ENCODE assay signal across 33 cellular contexts in genomic region chr14:81055971-81056370, GRCh38.
DNase-seq lines count a peak whose midpoint lies in the region; ATAC-seq, FAIRE-seq and TF ChIP-seq lines count a peak whose summit lies in the region.
"Had no signal": no experiment of that assay in that cellular context is flagged by ENCODE, and none has a peak within 500 bp of the region (broad histone marks: within the 10 kb centered on the region; RNA-seq: fewer than 3 reads in every experiment).

No MANE protein-coding gene starts in this region.

- TF ChIP-seq RAD21 in HepG2 (CRISPR knock-in tag; IDR thresholded peaks at IDR 0.05): no peak
- no peak for TF ChIP-seq RAD21 in K562 (CRISPR knock-in tag; conservative IDR thresholded peaks at IDR 0.05 in 1 of 2, IDR thresholded peaks at IDR 0.05 in 1 of 2)

- FAIRE-seq in HepG2 (lab: Jason Lieb, UNC): no peak
- no peak for FAIRE-seq in K562 (lab: Jason Lieb, UNC)
- FAIRE-seq: A204.1, A549, D721Med had no signal

- no peak for DNase-seq in HepG2 (ENCODE audit: low spot score)
- DNase-seq in right lobe of liver: no peak
- peak; percentile 3 for DNase-seq in OCI-M1 (lab: John Stamatoyannopoulos, UW)
- DNase-seq in K562 (ENCODE audit: extremely low read depth in 1 of 4, low spot score in 3 of 4): no peak
- no peak for DNase-seq in SIG-M5 (lab: John Stamatoyannopoulos, UW)
- DNase-seq: 8988T; ACHN; AML-193; BE2C; C1 segment of cervical spinal cord; Caco-2; Calu3; CD4-positive, alpha-beta memory T cell; CD4-positive, alpha-beta T cell; CD4-positive, CD25-positive, alpha-beta regulatory T cell; CD8-positive, alpha-beta memory T cell; CD8-positive, alpha-beta T cell; COR-L47; DMS 273 treated with DMSO at 0.1 percent for 48 hours; DMS153; DMS53; DMS79; DMS79 treated with DMSO at 0.1 percent for 48 hours; DND-41; EL had no signal

- CTCF ChIA-PET in HepG2 (lab: Yijun Ruan, JAX; ENCODE audit: low intra/inter-chr PET ratio, low total read pairs) (no interaction called here), K562 (lab: Yijun Ruan, JAX; ENCODE audit: low intra/inter-chr PET ratio) (no interaction called here)

- POLR2A ChIA-PET in HepG2 (lab: Yijun Ruan, JAX) (no interaction called here), K562 (lab: Yijun Ruan, JAX) (no interaction called here)

- H3K4me1 ChIP-seq in HepG2 (ENCODE audit: insufficient read depth, low read length) (no peaks in the 10 kb centered on the region), right lobe of liver (no peaks in the 10 kb centered on the region), K562 (replicated peaks in 1 of 2; ENCODE audit: control insufficient read depth in 2 of 2, insufficient read depth in 2 of 2, low read length in 2 of 2) (no peaks in the 10 kb centered on the region)
- H3K4me1 ChIP-seq: A549; BE2C; BLaER1; BLaER1 treated with 17β-estradiol and CSF1 and Interleukin-3, amounts not matched to agents 10 nM and 100 nM; Caco-2 had no signal

- in situ Hi-C loops in HepG2 (cut with HindIII; ENCODE audit: extremely low pct_ligation_motif_present, low pct_unique_long_range_greater_than_20kb) (no loop called here), K562 (cut with MboI) (no loop called here)

- TF ChIP-seq EP300 in HepG2 (IDR thresholded peaks at IDR 0.05; ENCODE audit: low read depth in 2 of 2, low read length in 2 of 2) (no peak), HepG2 (CRISPR knock-in tag; IDR thresholded peaks at IDR 0.05; ENCODE audit: borderline replicate concordance) (no peak), K562 (IDR thresholded peaks at IDR 0.05; ENCODE audit: low read length) (no peak)

- no peaks in the 10 kb centered on the region for H3K27me3 ChIP-seq in HepG2 (ENCODE audit: control insufficient read depth in 1 of 2, insufficient read depth in 2 of 2, low read length in 2 of 2)
- H3K27me3 ChIP-seq in right lobe of liver: no peaks in the 10 kb centered on the region
- no peaks in the 10 kb centered on the region for H3K27me3 ChIP-seq in K562 (ENCODE audit: control insufficient read depth in 2 of 2, insufficient read depth in 2 of 2, low read length in 2 of 2)
- H3K27me3 ChIP-seq: BE2C; BLaER1; BLaER1 treated with 17β-estradiol and CSF1 and Interleukin-3, amounts not matched to agents 10 nM and 100 nM had no signal

- H4K20me1 ChIP-seq in HepG2 (ENCODE audit: insufficient read depth, low read length) (no peaks in the 10 kb centered on the region), K562 (replicated peaks; ENCODE audit: control insufficient read depth, insufficient read depth, low read length) (no peaks in the 10 kb centered on the region)
- H4K20me1 ChIP-seq: BLaER1; BLaER1 treated with 17β-estradiol and CSF1 and Interleukin-3, amounts not matched to agents 10 nM and 100 nM had no signal

- no peak overlapping the region for H3K9ac ChIP-seq in HepG2 (ENCODE audit: insufficient read depth, low read depth, low read length)
- H3K9ac ChIP-seq in K562 (ENCODE audit: insufficient read depth in 1 of 2, low read depth in 2 of 2, low read length in 2 of 2): no peak overlapping the region
- H3K9ac ChIP-seq: BLaER1; BLaER1 treated with 17β-estradiol and CSF1 and Interleukin-3, amounts not matched to agents 10 nM and 100 nM had no signal

- no peak overlapping the region for H3K27ac ChIP-seq in HepG2 (ENCODE audit: extremely low read length, insufficient read depth, low read length)
- no peak overlapping the region for H3K27ac ChIP-seq in right lobe of liver
- H3K27ac ChIP-seq in K562 (ENCODE audit: extremely low read depth, low read depth, low read length): no peak overlapping the region
- H3K27ac ChIP-seq: 22Rv1; A549; BLaER1; BLaER1 treated with 17β-estradiol and CSF1 and Interleukin-3, amounts not matched to agents 10 nM and 100 nM; C4-2B had no signal

- WGBS in HepG2 (ENCODE audit: low lambda C conversion rate): 75% methylated on average over 5 of the region's 5 CpGs
- WGBS in right lobe of liver (ENCODE audit: insufficient coverage, low coverage, low lambda C conversion rate, missing lambda C conversion rate): 94% methylated on average over 5 of the region's 5 CpGs
- WGBS in K562 (ENCODE audit: insufficient coverage, low coverage, missing lambda C conversion rate): 19% methylated on average over 5 of the region's 5 CpGs

- TF ChIP-seq CTCF in HepG2 (CRISPR knock-in tag; IDR thresholded peaks at IDR 0.05) (no peak), right lobe of liver (IDR thresholded peaks at IDR 0.05) (no peak), K562 (IDR thresholded peaks at IDR 0.05 in 2 of 3, conservative IDR thresholded peaks at IDR 0.05 in 1 of 3; ENCODE audit: insufficient read depth in 2 of 3, low read depth in 1 of 3, low read length in 3 of 3) (no peak)

- TF ChIP-seq POLR2A in HepG2 (IDR thresholded peaks at IDR 0.05; ENCODE audit: insufficient read depth in 1 of 2, low read depth in 2 of 2, low read length in 2 of 2): no peak
- TF ChIP-seq POLR2A in right lobe of liver (IDR thresholded peaks at IDR 0.05): no peak
- no peak for TF ChIP-seq POLR2A in K562 (conservative IDR thresholded peaks at IDR 0.05)

- H3K79me2 ChIP-seq in HepG2 (ENCODE audit: insufficient read depth, low read length): no peaks in the 10 kb centered on the region
- H3K79me2 ChIP-seq in K562 (ENCODE audit: control insufficient read depth, insufficient read depth, low read length): no peaks in the 10 kb centered on the region

- H3K9me3 ChIP-seq in HepG2 (ENCODE audit: low read length) (peaks cover 17% of the 10 kb centered on the region; the same call in 1 of the 2 replicates), right lobe of liver (no peaks in the 10 kb centered on the region), K562 (replicated peaks; ENCODE audit: control insufficient read depth, insufficient read depth, low read depth, low read length) (no peaks in the 10 kb centered on the region)
- H3K9me3 ChIP-seq: BE2C had no signal

- BruUV-seq in HepG2 (replicated peaks; lab: Mats Ljungman, UMichigan): no TSS peak
- BruUV-seq in K562 (replicated peaks; lab: Mats Ljungman, UMichigan): no TSS peak

- ATAC-seq in HepG2 (no peak), right lobe of liver (no peak), K562 (no peak), GM18520 (IDR thresholded peaks at IDR 0.05; ENCODE audit: unreplicated experiment) (no peak)
- ATAC-seq: A549; CD8-positive, alpha-beta T cell had no signal

- H3K36me3 ChIP-seq in HepG2 (replicated peaks in 1 of 2; ENCODE audit: control insufficient read depth in 1 of 2, insufficient read depth in 2 of 2, low read length in 2 of 2) (no peaks in the 10 kb centered on the region), right lobe of liver (no peaks in the 10 kb centered on the region), K562 (ENCODE audit: control insufficient read depth, insufficient read depth, low read length) (no peaks in the 10 kb centered on the region)
- H3K36me3 ChIP-seq: BE2C; BLaER1; BLaER1 treated with 17β-estradiol and CSF1 and Interleukin-3, amounts not matched to agents 10 nM and 100 nM had no signal

- H2AFZ ChIP-seq in HepG2 (ENCODE audit: low read length): no peak overlapping the region
- no peak overlapping the region for H2AFZ ChIP-seq in K562 (ENCODE audit: low read depth, low read length)

- H3K4me3 ChIP-seq in HepG2 (replicated peaks in 1 of 3; ENCODE audit: insufficient read depth in 1 of 3, low read depth in 2 of 3, low read length in 3 of 3) (no peak overlapping the region), right lobe of liver (no peak overlapping the region), K562 (no peak overlapping the region)
- H3K4me3 ChIP-seq: A549; BLaER1; BLaER1 treated with 17β-estradiol and CSF1 and Interleukin-3, amounts not matched to agents 10 nM and 100 nM had no signal

- no peak overlapping the region for H3K4me2 ChIP-seq in HepG2 (ENCODE audit: low read depth, low read length)
- no peak overlapping the region for H3K4me2 ChIP-seq in K562 (ENCODE audit: insufficient read depth, low read length)
- H3K4me2 ChIP-seq: A549; BLaER1; BLaER1 treated with 17β-estradiol and CSF1 and Interleukin-3, amounts not matched to agents 10 nM and 100 nM had no signal

- no peaks in the 10 kb centered on the region for H3K9me1 ChIP-seq in K562 (ENCODE audit: control insufficient read depth, insufficient read depth, low read length)

- intact Hi-C loops in HepG2 (cut with micrococcal nuclease; ENCODE audit: unreplicated experiment): no loop called here
- intact Hi-C loops in right lobe of liver (cut with DNase I): no loop called here
- intact Hi-C loops in K562 (cut with micrococcal nuclease): no loop called here

TF ChIP-seq in HepG2, 621 proteins besides CTCF, POLR2A, EP300 and RAD21:
- TF ChIP-seq HMG20A (CRISPR knock-in tag; IDR thresholded peaks at IDR 0.05; ENCODE audit: borderline replicate concordance): no peak
- TF ChIP-seq ZNF768 (CRISPR knock-in tag; IDR thresholded peaks at IDR 0.05): no peak
- TF ChIP-seq ZNF431 (CRISPR knock-in tag; IDR thresholded peaks at IDR 0.05; ENCODE audit: borderline replicate concordance, low read depth): peak; percentile 44; the same call in 1 of the 2 replicates
- TF ChIP-seq ASH2L (IDR thresholded peaks at IDR 0.05; ENCODE audit: insufficient read length, low read depth, low read length): no peak

TF ChIP-seq in K562, 482 proteins besides CTCF, POLR2A, EP300 and RAD21:
- TF ChIP-seq ZNF354B (CRISPR knock-in tag; IDR thresholded peaks at IDR 0.05) (no peak), ZNF431 (CRISPR knock-in tag; IDR thresholded peaks at IDR 0.05) (peak; percentile 95)

Comparison
In these comparisons a context has a peak if more than half of its experiments do, and no peak if none do; other contexts are left out.
1. Of the 241 proteins assayed by ChIP-seq in both HepG2 and K562: peak only in HepG2: none; only in K562: none; in both: ZNF431; in neither: 240.